Comparison of ENCODE assay signal across 8 cellular contexts in the genomic region with DNA sequence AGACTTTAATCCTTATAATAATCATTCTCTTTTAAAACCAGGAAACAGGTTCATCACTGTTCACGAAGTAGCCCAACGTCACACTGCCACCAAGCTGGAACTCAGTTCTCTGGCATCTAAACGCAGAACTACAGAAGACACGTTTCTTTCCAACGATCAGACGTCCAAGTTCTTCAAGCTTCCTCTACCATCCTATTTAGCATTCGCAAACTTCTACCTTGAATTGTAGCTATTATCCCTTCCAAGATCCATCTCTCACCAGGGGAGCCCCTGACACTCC. TPM values are rescaled to one million over a fixed set of nuclear protein-coding genes. Genes with fewer than 3 reads are reported as not detected.
A peak's percentile ranks its signal among the peaks of the same experiment; 100 is the strongest.
DNase-seq lines count a peak whose midpoint lies in the region; ATAC-seq and TF ChIP-seq lines count a peak whose summit lies in the region.

No MANE protein-coding gene starts in this region.

- peak overlapping the region; percentile 80 for H3K9ac ChIP-seq in iPS-18a (ENCODE audit: low read length)
- H3K9ac ChIP-seq in skeletal muscle tissue (ENCODE audit: low read depth in 1 of 3, low read length in 3 of 3), result peak overlapping the region; percentile 82 to 85 (median 84)

- DNase-seq in BE2C (peak; percentile 18), OCI-M1 (lab: John Stamatoyannopoulos, UW) (peak; percentile 81), body of pancreas (peak; percentile 46 to 68 (median 58)), T-helper 9 cell (no peak)

- intact Hi-C loops in body of pancreas (cut with DNase I), result no loop called here

- H3K36me3 ChIP-seq in BE2C, result no peaks in the 10 kb centered on the region
- H3K36me3 ChIP-seq in body of pancreas (replicated peaks in 1 of 2; ENCODE audit: insufficient read depth in 1 of 2, low read depth in 2 of 2), result no peaks in the 10 kb centered on the region
- no peaks in the 10 kb centered on the region for H3K36me3 ChIP-seq in iPS-18a (ENCODE audit: control insufficient read depth, low read depth, low read length)
- H3K36me3 ChIP-seq in skeletal muscle tissue (ENCODE audit: control insufficient read depth in 3 of 3, insufficient read depth in 3 of 3, low read length in 3 of 3), result no peaks in the 10 kb centered on the region

- H3K9me3 ChIP-seq in BE2C, result no peaks in the 10 kb centered on the region
- H3K9me3 ChIP-seq in body of pancreas, result no peaks in the 10 kb centered on the region
- no peaks in the 10 kb centered on the region for H3K9me3 ChIP-seq in iPS-18a (ENCODE audit: control insufficient read depth, low read depth, low read length)
- no peaks in the 10 kb centered on the region for H3K9me3 ChIP-seq in skeletal muscle tissue (ENCODE audit: control insufficient read depth in 3 of 3, low read length in 3 of 3)

- no peaks in the 10 kb centered on the region for H3K27me3 ChIP-seq in BE2C
- H3K27me3 ChIP-seq in body of pancreas, result no peaks in the 10 kb centered on the region
- no peaks in the 10 kb centered on the region for H3K27me3 ChIP-seq in iPS-18a (ENCODE audit: control insufficient read depth, insufficient read depth, low read length)
- H3K27me3 ChIP-seq in skeletal muscle tissue (ENCODE audit: control insufficient read depth in 3 of 3, insufficient read depth in 3 of 3, low read length in 3 of 3), result no peaks in the 10 kb centered on the region

- H3K27ac ChIP-seq in body of pancreas (peak overlapping the region; percentile 88 to 96 (median 94)), iPS-18a (ENCODE audit: low read length) (peak overlapping the region; percentile 89), skeletal muscle tissue (ENCODE audit: low read depth, low read length) (peak overlapping the region; percentile 84)

- TF ChIP-seq CTCF in BE2C (IDR thresholded peaks at IDR 0.05; ENCODE audit: low read depth, low read length), result peak; percentile 16; the same call in 1 of the 2 replicates
- no peak for TF ChIP-seq CTCF in body of pancreas (IDR thresholded peaks at IDR 0.05)

- H3K4me3 ChIP-seq in BE2C (ENCODE audit: low read depth, low read length), result peak overlapping the region; percentile 88
- H3K4me3 ChIP-seq in body of pancreas, result peak overlapping the region; percentile 50 to 79
- H3K4me3 ChIP-seq in iPS-18a (ENCODE audit: low read length), result peak overlapping the region; percentile 92
- H3K4me3 ChIP-seq in skeletal muscle tissue (ENCODE audit: low read length in 3 of 3), result peak overlapping the region; percentile 89 to 92 (median 89)

- no peak for TF ChIP-seq POLR2A in body of pancreas (IDR thresholded peaks at IDR 0.05)

- 0 to 1% methylated on average over 6 to 7 of the region's 7 CpGs for WGBS in body of pancreas, 2 donors

- ATAC-seq in GM18861 (IDR thresholded peaks at IDR 0.05; ENCODE audit: unreplicated experiment) (peak; percentile 23), HG03060 (IDR thresholded peaks at IDR 0.05; ENCODE audit: low read depth, unreplicated experiment) (peak; percentile 16), body of pancreas (peak; percentile 57)

- peaks cover 4% of the 10 kb centered on the region; the same call in 1 of the 2 replicates for H3K4me1 ChIP-seq in BE2C
- peaks cover 15% of the 10 kb centered on the region for H3K4me1 ChIP-seq in body of pancreas
- H3K4me1 ChIP-seq in iPS-18a (ENCODE audit: control insufficient read depth, low read depth, low read length), result peaks cover 44% of the 10 kb centered on the region
- H3K4me1 ChIP-seq in skeletal muscle tissue (ENCODE audit: control insufficient read depth in 3 of 3, insufficient read depth in 3 of 3, low read length in 3 of 3), result peaks cover 9 to 16% (median 11%) of the 10 kb centered on the region in 3 donors

RNA-seq across cellular contexts. Expression of a gene that starts 0.6 kb away (rescaled TPM):
- polyA plus RNA-seq in BE2C (2012; ENCODE audit: insufficient read depth, insufficient read length, low read depth), result 3.5 TPM
- total RNA-seq in body of pancreas, result 1 to 10 TPM; 7.3 to 7.5 TPM
- 16.2 TPM for total RNA-seq in skeletal muscle tissue

RNA-seq across cellular contexts. Expression of a gene that starts 27.2 kb away (rescaled TPM):
- 149 TPM for polyA plus RNA-seq in BE2C (2012; ENCODE audit: insufficient read depth, insufficient read length, low read depth)
- total RNA-seq in body of pancreas, result 1,000 to 10,000 TPM in 1 of 2 donors, 100 to 1,000 TPM in 1; 539 to 1,025 TPM
- total RNA-seq in skeletal muscle tissue, result 1,688 TPM
